In genomic region chr1:86823821-86824500, GRCh38 we compare ENCODE assay signal across 1 cellular context.
A peak's percentile ranks its signal among the peaks of the same experiment; 100 is the strongest.
TF ChIP-seq lines count a peak whose summit lies in the region.

No MANE protein-coding gene starts in this region.

TF ChIP-seq in HepG2, 621 proteins besides CTCF, POLR2A, EP300 and RAD21 (continued from another document and continues in another):
- TF ChIP-seq ZNF646 (CRISPR knock-in tag; IDR thresholded peaks at IDR 0.05) (no peak), NFATC3 (CRISPR knock-in tag; IDR thresholded peaks at IDR 0.05) (no peak), MLX (CRISPR knock-in tag; IDR thresholded peaks at IDR 0.05) (no peak), HMG20B (CRISPR knock-in tag; conservative IDR thresholded peaks at IDR 0.05) (peak; percentile 92), ZBTB7A (CRISPR knock-in tag; IDR thresholded peaks at IDR 0.05) (no peak), NCOA5 (CRISPR knock-in tag; IDR thresholded peaks at IDR 0.05) (no peak), TBX2 (CRISPR knock-in tag; IDR thresholded peaks at IDR 0.05; ENCODE audit: borderline replicate concordance) (peak; percentile 94), HNF1A (IDR thresholded peaks at IDR 0.05; ENCODE audit: low read depth) (peak; percentile 66; the same call in 1 of the 2 replicates), HNF1A (CRISPR knock-in tag; IDR thresholded peaks at IDR 0.05; ENCODE audit: borderline replicate concordance) (peak; percentile 76; the same call in 1 of the 2 replicates), ZNF549 (CRISPR knock-in tag; IDR thresholded peaks at IDR 0.05) (no peak), MLXIP (CRISPR knock-in tag; IDR thresholded peaks at IDR 0.05; ENCODE audit: borderline replicate concordance) (no peak), ZNF800 (CRISPR knock-in tag; IDR thresholded peaks at IDR 0.05) (0 out of 2 replicates have a peak, but pooled peaks have one; percentile 38), RFX3 (CRISPR knock-in tag; IDR thresholded peaks at IDR 0.05) (no peak), ZFP62 (CRISPR knock-in tag; IDR thresholded peaks at IDR 0.05) (no peak), ZNF780A (CRISPR knock-in tag; IDR thresholded peaks at IDR 0.05) (no peak), ZNF276 (CRISPR knock-in tag; IDR thresholded peaks at IDR 0.05; ENCODE audit: low read depth) (no peak), EHMT2 (IDR thresholded peaks at IDR 0.05; ENCODE audit: borderline replicate concordance, low read depth, low read length) (no peak), PCBP1 (IDR thresholded peaks at IDR 0.05; ENCODE audit: borderline replicate concordance, low read depth, low read length) (no peak), ZNF569 (CRISPR knock-in tag; IDR thresholded peaks at IDR 0.05; ENCODE audit: borderline replicate concordance) (no peak), HDAC6 (IDR thresholded peaks at IDR 0.05; ENCODE audit: low read depth, low read length) (no peak), MAX (IDR thresholded peaks at IDR 0.05) (no peak), ZNF710 (CRISPR knock-in tag; IDR thresholded peaks at IDR 0.05; ENCODE audit: borderline replicate concordance) (peak; percentile 98), NR1H2 (CRISPR knock-in tag; IDR thresholded peaks at IDR 0.05; ENCODE audit: borderline replicate concordance, low read depth) (no peak), ZNF670 (CRISPR knock-in tag; IDR thresholded peaks at IDR 0.05; ENCODE audit: borderline replicate concordance) (no peak), ARNT (IDR thresholded peaks at IDR 0.05) (no peak), SP5 (CRISPR knock-in tag; IDR thresholded peaks at IDR 0.05; ENCODE audit: borderline replicate concordance, low read depth) (peak; percentile 55; the same call in 1 of the 2 replicates), CHD4 (IDR thresholded peaks at IDR 0.05; ENCODE audit: borderline replicate concordance, low read length) (no peak), ZNF121 (CRISPR knock-in tag; IDR thresholded peaks at IDR 0.05) (no peak), TOPORS (CRISPR knock-in tag; IDR thresholded peaks at IDR 0.05) (no peak), NFIC (IDR thresholded peaks at IDR 0.05; ENCODE audit: low read length) (peak; percentile 89), KAT7 (CRISPR knock-in tag; IDR thresholded peaks at IDR 0.05; ENCODE audit: borderline replicate concordance) (no peak)
